9 cellular contexts compared by ENCODE assay signal in the genomic region with DNA sequence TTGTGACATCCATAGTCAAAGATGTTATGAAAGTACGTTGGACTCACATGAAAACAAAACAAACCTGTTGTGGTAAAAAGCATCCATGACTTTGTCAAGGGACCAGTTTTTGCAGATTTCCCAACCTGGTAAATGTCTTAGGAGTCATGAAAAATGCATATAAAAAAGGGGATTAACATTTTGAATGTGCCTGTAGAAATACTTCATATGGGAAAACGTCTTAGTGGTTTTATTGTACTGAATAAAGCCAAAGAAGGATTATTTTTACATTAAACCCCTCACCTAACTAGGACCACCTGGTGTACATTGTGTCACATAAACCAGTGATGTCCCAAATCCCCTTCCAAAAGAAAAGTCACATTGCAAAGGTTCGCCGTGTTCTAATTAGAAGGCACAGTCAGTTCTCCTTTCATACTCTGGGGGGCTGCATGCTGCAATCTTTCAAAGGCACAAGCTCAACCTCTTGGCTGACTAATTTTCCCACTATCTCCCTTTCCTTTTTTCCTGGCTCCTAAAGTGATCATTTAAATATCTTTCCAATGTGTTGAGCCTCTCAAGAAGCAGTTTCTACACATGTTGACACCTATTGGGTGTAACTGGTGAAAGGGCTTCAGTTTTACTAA.
DNase-seq lines count a peak whose midpoint lies in the region; ATAC-seq and TF ChIP-seq lines count a peak whose summit lies in the region.
"Had no signal": no experiment of that assay in that cellular context is flagged by ENCODE, and none has a peak within 500 bp of the region (broad histone marks: within the 10 kb centered on the region; RNA-seq: fewer than 3 reads in every experiment).

No MANE protein-coding gene starts in this region.

- H3K9me3 ChIP-seq in WERI-Rb-1 (ENCODE audit: severe bottlenecking) = no peaks in the 10 kb centered on the region

- H3K36me3 ChIP-seq in WERI-Rb-1 (no peaks in the 10 kb centered on the region), kidney epithelial cell (ENCODE audit: control insufficient read depth, insufficient read depth, low read length) (no peaks in the 10 kb centered on the region)

- no peaks in the 10 kb centered on the region for H3K27me3 ChIP-seq in WERI-Rb-1 (ENCODE audit: insufficient read depth, low read depth, severe bottlenecking)
- no peaks in the 10 kb centered on the region for H3K27me3 ChIP-seq in kidney epithelial cell (ENCODE audit: control insufficient read depth, insufficient read depth, low read length)

- no peak overlapping the region for H3K27ac ChIP-seq in WERI-Rb-1

- DNase-seq in AG09309 (ENCODE audit: low read depth) (no peak), HFF-Myc (ENCODE audit: extremely low read depth, low read depth) (no peak), WERI-Rb-1 (peak; percentile 21), kidney epithelial cell (ENCODE audit: low read depth) (no peak), germinal center (ENCODE audit: low spot score) (no peak), HuH-7 (ENCODE audit: low spot score) (no peak)
- DNase-seq: activated naive CD8-positive, alpha-beta T cell treated with anti-CD3 and anti-CD28 coated beads, Interleukin-2, amount 10 ng/mL, durations not matched to agents 7 days and 5 days had no signal

- H3K4me3 ChIP-seq in AG09309 (ENCODE audit: control insufficient read depth, low read depth, low read length) (no peak overlapping the region), HFF-Myc (replicated peaks; ENCODE audit: low read depth, low read length) (no peak overlapping the region), WERI-Rb-1 (ENCODE audit: low read depth, low read length) (no peak overlapping the region), kidney epithelial cell (ENCODE audit: low read depth, low read length) (no peak overlapping the region)

- TF ChIP-seq CTCF in AG09309 (IDR thresholded peaks at IDR 0.05; ENCODE audit: control insufficient read depth, insufficient read depth, low read depth, low read length, missing control alignments) (peak; percentile 69), HFF-Myc (IDR thresholded peaks at IDR 0.05; ENCODE audit: low read depth, low read length, missing control alignments) (peak; percentile 63), WERI-Rb-1 (IDR thresholded peaks at IDR 0.05; ENCODE audit: low read depth, low read length) (peak; percentile 70), kidney epithelial cell (IDR thresholded peaks at IDR 0.05; ENCODE audit: insufficient read depth, low read length, poor library complexity, severe bottlenecking) (peak; percentile 53)

- ATAC-seq in HG02885 (IDR thresholded peaks at IDR 0.05; ENCODE audit: poor library complexity, unreplicated experiment) (no peak), HG03025 (IDR thresholded peaks at IDR 0.05; ENCODE audit: low FRiP score, unreplicated experiment) (no peak)
